In genomic region chr6:6614096-6614964, GRCh38 we compare ENCODE assay signal across 10 cellular contexts. TPM values are rescaled to one million over a fixed set of nuclear protein-coding genes. Genes with fewer than 3 reads are reported as not detected.
DNase-seq lines count a peak whose midpoint lies in the region; ATAC-seq and TF ChIP-seq lines count a peak whose summit lies in the region.
"Had no signal": no experiment of that assay in that cellular context is flagged by ENCODE, and none has a peak within 500 bp of the region (broad histone marks: within the 10 kb centered on the region; RNA-seq: fewer than 3 reads in every experiment).

No MANE protein-coding gene starts in this region.

- no peaks in the 10 kb centered on the region for H3K36me3 ChIP-seq in RWPE2 (ENCODE audit: low read depth)

- H3K9me3 ChIP-seq in RWPE2 (ENCODE audit: severe bottlenecking) = no peaks in the 10 kb centered on the region

- peak overlapping the region; percentile 34 for H3K27ac Mint-ChIP-seq in activated T-helper 17 cell treated with anti-CD3 and anti-CD28 coated beads, Interleukin-2, amount 50 U/mL, for 72 hours
- peak overlapping the region; percentile 9 for H3K27ac Mint-ChIP-seq in stimulated activated memory B cell treated with anti-CD40 and anti-IgM and Interleukin-4, amounts not matched to agents 10 μg/mL and 1 μg/mL and 100 μg/mL, for 72 hours

- H3K4me3 ChIP-seq in RWPE2 (ENCODE audit: severe bottlenecking) (no peak overlapping the region), fibroblast of pulmonary artery (replicated peaks; ENCODE audit: low read depth, low read length) (no peak overlapping the region)

- H3K4me3 Mint-ChIP-seq in activated T-helper 17 cell treated with anti-CD3 and anti-CD28 coated beads, Interleukin-2, amount 50 U/mL, for 72 hours = peak overlapping the region; percentile 70
- no peak overlapping the region for H3K4me3 Mint-ChIP-seq in stimulated activated memory B cell treated with anti-CD40 and anti-IgM and Interleukin-4, amounts not matched to agents 10 μg/mL and 1 μg/mL and 100 μg/mL, for 72 hours

- H3K4me1 Mint-ChIP-seq in activated T-helper 17 cell treated with anti-CD3 and anti-CD28 coated beads, Interleukin-2, amount 50 U/mL, for 72 hours = peaks cover 8% of the 10 kb centered on the region
- peaks cover 72% of the 10 kb centered on the region for H3K4me1 Mint-ChIP-seq in stimulated activated memory B cell treated with anti-CD40 and anti-IgM and Interleukin-4, amounts not matched to agents 10 μg/mL and 1 μg/mL and 100 μg/mL, for 72 hours

- no peaks in the 10 kb centered on the region for H3K9me3 Mint-ChIP-seq in activated T-helper 17 cell treated with anti-CD3 and anti-CD28 coated beads, Interleukin-2, amount 50 U/mL, for 72 hours
- H3K9me3 Mint-ChIP-seq in stimulated activated memory B cell treated with anti-CD40 and anti-IgM and Interleukin-4, amounts not matched to agents 10 μg/mL and 1 μg/mL and 100 μg/mL, for 72 hours = no peaks in the 10 kb centered on the region

- ATAC-seq in RWPE2 (ENCODE audit: low read depth) (peak; percentile 54; the same call in 2 of the 3 replicates), left lobe of liver (no peak)
- ATAC-seq in activated T-helper 17 cell treated with anti-CD3 and anti-CD28 coated beads, Interleukin-2, amount 50 U/mL, for 72 hours (replicated peaks) = peak; percentile 59
- ATAC-seq in stimulated activated memory B cell treated with anti-CD40 and anti-IgM and Interleukin-4, amounts not matched to agents 10 μg/mL and 1 μg/mL and 100 μg/mL, for 72 hours = no peak

- DNase-seq in RWPE2 (ENCODE audit: low spot score) = no peak
- DNase-seq in fibroblast of pulmonary artery (ENCODE audit: low read depth) = peak; percentile 6
- DNase-seq in left lobe of liver (ENCODE audit: low spot score) = no peak
- DNase-seq in D341Med (ENCODE audit: low spot score) = no peak
- DNase-seq in NCI-H774 (lab: John Stamatoyannopoulos, UW) = no peak
- DNase-seq: activated CD4-positive, CD25-positive, alpha-beta regulatory T cell treated with anti-CD3 and anti-CD28 coated beads, Interleukin-2, amount 50 U/mL, for 72 hours had no signal

- no peaks in the 10 kb centered on the region for H3K27me3 ChIP-seq in RWPE2 (ENCODE audit: insufficient read depth, poor library complexity, severe bottlenecking)

- no peaks in the 10 kb centered on the region for H3K36me3 Mint-ChIP-seq in activated T-helper 17 cell treated with anti-CD3 and anti-CD28 coated beads, Interleukin-2, amount 50 U/mL, for 72 hours (ENCODE audit: low read depth)
- H3K36me3 Mint-ChIP-seq in stimulated activated memory B cell treated with anti-CD40 and anti-IgM and Interleukin-4, amounts not matched to agents 10 μg/mL and 1 μg/mL and 100 μg/mL, for 72 hours = peaks cover 37% of the 10 kb centered on the region

- H3K27ac ChIP-seq in RWPE2 (ENCODE audit: poor library complexity, severe bottlenecking) = no peak overlapping the region
- H3K27ac ChIP-seq: KMS-11 had no signal

- no peaks in the 10 kb centered on the region for H3K27me3 Mint-ChIP-seq in activated T-helper 17 cell treated with anti-CD3 and anti-CD28 coated beads, Interleukin-2, amount 50 U/mL, for 72 hours
- H3K27me3 Mint-ChIP-seq in stimulated activated memory B cell treated with anti-CD40 and anti-IgM and Interleukin-4, amounts not matched to agents 10 μg/mL and 1 μg/mL and 100 μg/mL, for 72 hours = no peaks in the 10 kb centered on the region

- peaks cover 2% of the 10 kb centered on the region for H3K4me1 ChIP-seq in RWPE2 (ENCODE audit: insufficient read depth, poor library complexity, severe bottlenecking)

- TF ChIP-seq CTCF in RWPE2 (IDR thresholded peaks at IDR 0.05; ENCODE audit: poor library complexity, severe bottlenecking) = no peak
- TF ChIP-seq CTCF in fibroblast of pulmonary artery (IDR thresholded peaks at IDR 0.05; ENCODE audit: low read length, missing control alignments) = no peak

RNA-seq across cellular contexts. Expression of gene LY86, which starts 25.8 kb away (rescaled TPM):
- not detected for total RNA-seq in activated T-helper 17 cell treated with anti-CD3 and anti-CD28 coated beads, Interleukin-2, amount 50 U/mL, for 72 hours
- total RNA-seq in left lobe of liver = 0.63 TPM
- total RNA-seq: kidney epithelial cell had no signal

Comparison
In these comparisons a context has a peak if more than half of its experiments do, and no peak if none do; other contexts are left out.
1. ATAC-seq: peak in RWPE2 (single experiment) and activated T-helper 17 cell treated with anti-CD3 and anti-CD28 coated beads, Interleukin-2, amount 50 U/mL, for 72 hours (single experiment); none in stimulated activated memory B cell treated with anti-CD40 and anti-IgM and Interleukin-4, amounts not matched to agents 10 μg/mL and 1 μg/mL and 100 μg/mL, for 72 hours (single experiment) and left lobe of liver (single experiment).